ENCODE assay signal across 19 cellular contexts in genomic region chr12:49789992-49790391, GRCh38. TPM values are rescaled to one million over a fixed set of nuclear protein-coding genes. Genes with fewer than 3 reads are reported as not detected.
DNase-seq lines count a peak whose midpoint lies in the region; ATAC-seq, FAIRE-seq and TF ChIP-seq lines count a peak whose summit lies in the region.
"Had no signal": no experiment of that assay in that cellular context is flagged by ENCODE, and none has a peak within 500 bp of the region (broad histone marks: within the 10 kb centered on the region; RNA-seq: fewer than 3 reads in every experiment).

No MANE protein-coding gene starts in this region.

- H3K27ac ChIP-seq in A549, result no peak overlapping the region
- no peak overlapping the region for H3K27ac ChIP-seq in HCT116 (ENCODE audit: low read depth, low read length)
- no peak overlapping the region for H3K27ac ChIP-seq in brain microvascular endothelial cell
- no peak overlapping the region for H3K27ac ChIP-seq in vagina
- H3K27ac ChIP-seq: epithelial cell of prostate, upper lobe of right lung had no signal

- H3K27me3 ChIP-seq in HCT116 (ENCODE audit: insufficient read depth, low read length) (no peaks in the 10 kb centered on the region), brain microvascular endothelial cell (replicated peaks) (no peaks in the 10 kb centered on the region), vagina (no peaks in the 10 kb centered on the region)
- H3K27me3 ChIP-seq: upper lobe of right lung had no signal

- POLR2A ChIA-PET in A549 (lab: Yijun Ruan, JAX), result no interaction called here
- POLR2A ChIA-PET in HCT116 (lab: Charles Lee), result no interaction called here

- H3K9me2 ChIP-seq in HCT116 (ENCODE audit: insufficient read depth), result no peaks in the 10 kb centered on the region

- WGBS in A549 (ENCODE audit: missing lambda C conversion rate), result 74% methylated on average over 3 of the region's 3 CpGs

- in situ Hi-C loops in brain microvascular endothelial cell (cut with HindIII; ENCODE audit: low pct_ligation_motif_present, low sequenced_read_pairs), result no loop called here

- CTCF ChIA-PET in A549 (lab: Yijun Ruan, JAX), result no interaction called here
- CTCF ChIA-PET in HCT116 (lab: Charles Lee), result no interaction called here

- no peak for TF ChIP-seq EP300 in A549 (IDR thresholded peaks at IDR 0.05)

- H3K4me2 ChIP-seq in A549 (no peak overlapping the region), HCT116 (ENCODE audit: low read length) (no peak overlapping the region)

- FAIRE-seq in A549 (lab: Jason Lieb, UNC), result no peak

- TSS peak; percentile 18 for BruUV-seq in HCT116 (replicated peaks; lab: Mats Ljungman, UMichigan)

- ATAC-seq in A549 (peak; percentile 7 to 52; a peak in 3 of 6 replicates), HCT116 (peak; percentile 44; the same call in 1 of the 2 replicates), HG03280 (IDR thresholded peaks at IDR 0.05; ENCODE audit: unreplicated experiment) (no peak), HG03460 (IDR thresholded peaks at IDR 0.05; ENCODE audit: unreplicated experiment) (no peak)
- ATAC-seq: upper lobe of right lung had no signal

- H3K9me3 ChIP-seq in A549 (peaks cover 2% of the 10 kb centered on the region; the same call in 1 of the 3 replicates), HCT116 (ENCODE audit: control insufficient read depth in 1 of 2, insufficient read depth in 1 of 2, low read depth in 1 of 2, low read length in 2 of 2) (no peaks in the 10 kb centered on the region), vagina (no peaks in the 10 kb centered on the region)
- H3K9me3 ChIP-seq: upper lobe of right lung had no signal

- TF ChIP-seq CTCF in A549 (IDR thresholded peaks at IDR 0.05) (no peak), HCT116 (IDR thresholded peaks at IDR 0.05 in 2 of 3, conservative IDR thresholded peaks at IDR 0.05 in 1 of 3; ENCODE audit: borderline replicate concordance in 1 of 3, insufficient read depth in 1 of 3, low read depth in 2 of 3, low read length in 2 of 3) (peak in 2 of 3 experiments; percentile 17 to 26; a peak in 2 of 6 replicates), brain microvascular endothelial cell (IDR thresholded peaks at IDR 0.05; ENCODE audit: low read depth, low read length, missing control alignments) (peak; percentile 30), vagina (IDR thresholded peaks at IDR 0.05) (no peak)

- RAD21 ChIA-PET in HCT116 (lab: Charles Lee; ENCODE audit: low non-redundant PET in 1 of 2, low total read pairs in 2 of 2, uncharacterized antibody in 2 of 2, unreplicated experiment in 2 of 2), result no interaction called here

- H3K9ac ChIP-seq in HCT116 (ENCODE audit: low read length), result no peak overlapping the region

- no peaks in the 10 kb centered on the region for H4K20me1 ChIP-seq in HCT116 (ENCODE audit: insufficient read depth)

- no peak for TF ChIP-seq RAD21 in A549 (conservative IDR thresholded peaks at IDR 0.05 in 1 of 2, IDR thresholded peaks at IDR 0.05 in 1 of 2)
- TF ChIP-seq RAD21 in HCT116 (IDR thresholded peaks at IDR 0.05; ENCODE audit: low read depth), result no peak

- H3K4me3 ChIP-seq in A549, result no peak overlapping the region
- no peak overlapping the region for H3K4me3 ChIP-seq in HCT116 (replicated peaks in 1 of 2; ENCODE audit: low read depth in 1 of 2, low read length in 2 of 2)
- H3K4me3 ChIP-seq in brain microvascular endothelial cell (ENCODE audit: low read depth, low read length), result no peak overlapping the region
- H3K4me3 ChIP-seq in vagina, result no peak overlapping the region
- H3K4me3 ChIP-seq: upper lobe of right lung had no signal

- peaks cover 7% of the 10 kb centered on the region for H3K4me1 ChIP-seq in A549
- H3K4me1 ChIP-seq in HCT116 (ENCODE audit: control insufficient read depth in 1 of 2, insufficient read depth in 2 of 2, low read length in 2 of 2), result peaks cover 0 to 3% of the 10 kb centered on the region in 2 experiments; a peak in 1 of 4 replicates
- no peaks in the 10 kb centered on the region for H3K4me1 ChIP-seq in vagina
- H3K4me1 ChIP-seq: upper lobe of right lung had no signal

- intact Hi-C loops in HCT116 (cut with micrococcal nuclease), result no loop called here
- intact Hi-C loops in vagina (cut with DNase I), result no loop called here

- H3K36me3 ChIP-seq in HCT116 (ENCODE audit: control insufficient read depth in 1 of 2, insufficient read depth in 2 of 2, low read length in 2 of 2) (no peaks in the 10 kb centered on the region), brain microvascular endothelial cell (replicated peaks) (peaks cover 30% of the 10 kb centered on the region), vagina (peaks cover 0 to 5% of the 10 kb centered on the region in 2 donors)
- H3K36me3 ChIP-seq: upper lobe of right lung had no signal

- peak; percentile 28 to 30 for DNase-seq in A549 (ENCODE audit: low read depth in 1 of 2, low spot score in 1 of 2)
- DNase-seq in HCT116 (ENCODE audit: low read depth, low spot score), result no peak
- no peak for DNase-seq in brain microvascular endothelial cell
- DNase-seq in left kidney (ENCODE audit: low read depth, low spot score), result peak; percentile 84
- no peak for DNase-seq in vagina (ENCODE audit: extremely low spot score in 2 of 2)
- DNase-seq in DMS153 treated with DMSO at 0.1 percent for 48 hours (lab: John Stamatoyannopoulos, UW; ENCODE audit: unreplicated experiment), result no peak
- DNase-seq: ACHN; activated CD4-positive, alpha-beta T cell treated with anti-CD3 and anti-CD28 coated beads, Interleukin-2, amount 10 ng/mL, durations not matched to agents 24 days and 14 days; activated CD8-positive, alpha-beta memory T cell treated with anti-CD3 and anti-CD28 coated beads, Interleukin-2, amount 50 U/mL, for 48 hours; activated gamma-delta T cell treated with Interleukin-2 at 50 U/mL for 16 hours; CD4-positive, alpha-beta T cell; cortex of kidney; DND-41; MM.1S; stimulated activated naive CD4-positive, alpha-beta T cell treated with Interleukin-2 at 50 U/mL for 16 hours had no signal

- TF ChIP-seq POLR2A in A549 (IDR thresholded peaks at IDR 0.05; ENCODE audit: low read length), result no peak
- TF ChIP-seq POLR2A in HCT116 (IDR thresholded peaks at IDR 0.05; ENCODE audit: borderline replicate concordance, extremely low read depth, insufficient read depth, insufficient read length), result no peak
- TF ChIP-seq POLR2A in vagina (IDR thresholded peaks at IDR 0.05), result no peak

- H2AFZ ChIP-seq in HCT116 (ENCODE audit: low read depth, low read length, poor library complexity, severe bottlenecking), result no peak overlapping the region

- no peaks in the 10 kb centered on the region for H3K79me2 ChIP-seq in HCT116 (ENCODE audit: insufficient read depth, low read length)

TF ChIP-seq in A549, 52 proteins besides CTCF, POLR2A, EP300 and RAD21:
- TF ChIP-seq HOXA7 (CRISPR knock-in tag; IDR thresholded peaks at IDR 0.05) (no peak), KDM5A (IDR thresholded peaks at IDR 0.05) (no peak), HDAC2 (IDR thresholded peaks at IDR 0.05) (no peak), BCL3 (IDR thresholded peaks at IDR 0.05) (no peak), FOXS1 (CRISPR knock-in tag; IDR thresholded peaks at IDR 0.05) (no peak)

TF ChIP-seq in HCT116, 20 proteins besides CTCF, POLR2A, EP300 and RAD21 (continues in another document):
- TF ChIP-seq REST (IDR thresholded peaks at IDR 0.05; ENCODE audit: low read depth), result no peak
- no peak for TF ChIP-seq SP1 (IDR thresholded peaks at IDR 0.05; ENCODE audit: low read depth)

RNA-seq across cellular contexts. Expression of gene NCKAP5L, which starts 38.2 kb away (rescaled TPM):
- polyA plus RNA-seq in A549 (2011; rRNA removed) (3.0 and 3.5 TPM in 2 replicates), A549 (2017; fragmentation: RNase III; extraction: RNeasy Plus Mini Kit Qiagen cat#74134 plus additional on column Dnase treatment) (6.9 to 9.3 TPM (median 8.5 TPM) in 3 replicates)
- 3.6 and 5.7 TPM in 2 replicates for polyA plus RNA-seq in A549 (2012; cell fraction: cytosol; rRNA removed)
- 13.6 and 16.0 TPM in 2 replicates for polyA plus RNA-seq in A549 (2012; cell fraction: nucleus; rRNA removed)
- polyA minus RNA-seq in A549 (2011; rRNA and poly(A)+ RNA removed), result 9.0 and 9.6 TPM in 2 replicates
- total RNA-seq in HCT116 (2021; ENCODE audit: unreplicated experiment) (12.1 TPM), vagina (15.7 TPM)
- 5.1 and 6.6 TPM in 2 replicates for polyA plus RNA-seq in HCT116 (2012)

RNA-seq across cellular contexts. Expression of gene TMBIM6, which starts 48.6 kb away (rescaled TPM):
- polyA plus RNA-seq in A549 (2011; rRNA removed), result 1,088 and 1,255 TPM in 2 replicates
- polyA plus RNA-seq in A549 (2012; cell fraction: cytosol; rRNA removed), result 277 and 358 TPM in 2 replicates
- 227 and 596 TPM in 2 replicates for polyA plus RNA-seq in A549 (2012; cell fraction: nucleus; rRNA removed)
- 302 to 341 TPM (median 331 TPM) in 3 replicates for polyA plus RNA-seq in A549 (2017; fragmentation: RNase III; extraction: RNeasy Plus Mini Kit Qiagen cat#74134 plus additional on column Dnase treatment)
- 371 and 381 TPM in 2 replicates for polyA minus RNA-seq in A549 (2011; rRNA and poly(A)+ RNA removed)
- total RNA-seq in HCT116 (2021; ENCODE audit: unreplicated experiment), result 510 TPM
- polyA plus RNA-seq in HCT116 (2012), result 410 and 465 TPM in 2 replicates
- total RNA-seq in vagina, result 240 TPM

RNA-seq across cellular contexts. Expression of gene BCDIN3D, which starts 52.9 kb away (rescaled TPM):
- polyA plus RNA-seq in A549 (2011; rRNA removed) (5.8 and 6.9 TPM in 2 replicates), A549 (2017; fragmentation: RNase III; extraction: RNeasy Plus Mini Kit Qiagen cat#74134 plus additional on column Dnase treatment) (3.8 to 4.8 TPM (median 4.2 TPM) in 3 replicates)
- polyA plus RNA-seq in A549 (2012; cell fraction: cytosol; rRNA removed), result 2.0 and 2.6 TPM in 2 replicates
- 1.5 and 2.5 TPM in 2 replicates for polyA plus RNA-seq in A549 (2012; cell fraction: nucleus; rRNA removed)
- 6.4 and 7.7 TPM in 2 replicates for polyA minus RNA-seq in A549 (2011; rRNA and poly(A)+ RNA removed)
- total RNA-seq in HCT116 (2021; ENCODE audit: unreplicated experiment) (5.7 TPM), vagina (2.7 TPM)
- polyA plus RNA-seq in HCT116 (2012), result 2.0 and 3.4 TPM in 2 replicates

Comparison
In these comparisons a context has a peak if more than half of its experiments do, and no peak if none do; other contexts are left out.
1. ATAC-seq: peak in A549 (2 of 2) and HCT116 (single experiment); none in HG03280 (single experiment) and HG03460 (single experiment).
2. DNase-seq: peak in A549 (2 of 2) and left kidney (single experiment); none in HCT116 (single experiment), brain microvascular endothelial cell (single experiment), vagina (0 of 2) and DMS153 treated with DMSO at 0.1 percent for 48 hours (single experiment).
3. CTCF ChIP-seq: peak in HCT116 (2 of 3) and brain microvascular endothelial cell (single experiment); none in A549 (single experiment) and vagina (0 of 3).
4. Of the 6 proteins assayed by ChIP-seq in both A549 and HCT116: peak only in A549: none; only in HCT116: CTCF; in both: none; in neither: 5.